In genomic region chr20:35768731-35769664, GRCh38 we compare ENCODE assay signal across 1 cellular context.
TF ChIP-seq lines count a peak whose summit lies in the region.

No MANE protein-coding gene starts in this region.

TF ChIP-seq in HepG2, 621 proteins besides CTCF, POLR2A, EP300 and RAD21 (continued from another document and continues in another):
- no peak; the same call in 1 of the 2 replicates for TF ChIP-seq ZNF281 (CRISPR knock-in tag; IDR thresholded peaks at IDR 0.05; ENCODE audit: borderline replicate concordance)
- no peak for TF ChIP-seq ZNF704 (CRISPR knock-in tag; IDR thresholded peaks at IDR 0.05; ENCODE audit: borderline replicate concordance)
- peak; percentile 49; the same call in 1 of the 2 replicates for TF ChIP-seq DNMT3B (CRISPR knock-in tag; conservative IDR thresholded peaks at IDR 0.05)
- TF ChIP-seq SALL1 (CRISPR knock-in tag; IDR thresholded peaks at IDR 0.05): peak; percentile 79
- TF ChIP-seq ZBTB7B (CRISPR knock-in tag; IDR thresholded peaks at IDR 0.05): no peak
- no peak for TF ChIP-seq ZNF224 (CRISPR knock-in tag; IDR thresholded peaks at IDR 0.05)
- peak; percentile 87 for TF ChIP-seq CEBPG (CRISPR knock-in tag; IDR thresholded peaks at IDR 0.05)
- no peak for TF ChIP-seq ZBTB40 (IDR thresholded peaks at IDR 0.05)
- no peak for TF ChIP-seq ZBTB40 (CRISPR knock-in tag; IDR thresholded peaks at IDR 0.05)
- TF ChIP-seq HDAC1 (CRISPR knock-in tag; IDR thresholded peaks at IDR 0.05): no peak
- TF ChIP-seq HNRNPK (IDR thresholded peaks at IDR 0.05; ENCODE audit: low read depth, low read length, poor library complexity, severe bottlenecking): no peak
- no peak for TF ChIP-seq CCDC6 (CRISPR knock-in tag; IDR thresholded peaks at IDR 0.05)
- no peak for TF ChIP-seq NAIF1 (CRISPR knock-in tag; IDR thresholded peaks at IDR 0.05; ENCODE audit: borderline replicate concordance)
- TF ChIP-seq HNRNPH1 (optimal IDR thresholded peaks at IDR 0.05; ENCODE audit: low read depth, low read length): no peak
- TF ChIP-seq ZNF800 (CRISPR knock-in tag; IDR thresholded peaks at IDR 0.05): no peak
- no peak for TF ChIP-seq THRA (CRISPR knock-in tag; IDR thresholded peaks at IDR 0.05; ENCODE audit: borderline replicate concordance)
- no peak for TF ChIP-seq KDM3A (CRISPR knock-in tag; IDR thresholded peaks at IDR 0.05; ENCODE audit: low read depth)
- no peak for TF ChIP-seq TEAD2 (CRISPR knock-in tag; IDR thresholded peaks at IDR 0.05)
- no peak for TF ChIP-seq HOXD1 (CRISPR knock-in tag; IDR thresholded peaks at IDR 0.05)
- no peak for TF ChIP-seq ZNF589 (CRISPR knock-in tag; conservative IDR thresholded peaks at IDR 0.05)
- TF ChIP-seq ZNF512B (CRISPR knock-in tag; IDR thresholded peaks at IDR 0.05; ENCODE audit: borderline replicate concordance): no peak
- TF ChIP-seq SUZ12 (IDR thresholded peaks at IDR 0.05; ENCODE audit: low read depth, low read length): no peak
- TF ChIP-seq PAF1 (CRISPR knock-in tag; IDR thresholded peaks at IDR 0.05): no peak
- peak; percentile 54; the same call in 1 of the 2 replicates for TF ChIP-seq ZSCAN12 (CRISPR knock-in tag; IDR thresholded peaks at IDR 0.05)
- TF ChIP-seq ZNF274 (CRISPR knock-in tag; IDR thresholded peaks at IDR 0.05): no peak
- TF ChIP-seq ZSCAN22 (CRISPR knock-in tag; IDR thresholded peaks at IDR 0.05): no peak
- TF ChIP-seq TMF1 (CRISPR knock-in tag; IDR thresholded peaks at IDR 0.05; ENCODE audit: low read depth): no peak
- TF ChIP-seq ZBTB38 (CRISPR knock-in tag; IDR thresholded peaks at IDR 0.05): 0 out of 2 replicates have a peak, but pooled peaks have one; percentile 42
- no peak for TF ChIP-seq GABPB1 (CRISPR knock-in tag; IDR thresholded peaks at IDR 0.05)
- TF ChIP-seq HOXA3 (CRISPR knock-in tag; IDR thresholded peaks at IDR 0.05): peak; percentile 62
- TF ChIP-seq ZNF616 (CRISPR knock-in tag; IDR thresholded peaks at IDR 0.05; ENCODE audit: low read depth): no peak
- no peak for TF ChIP-seq GATA4 (IDR thresholded peaks at IDR 0.05; ENCODE audit: borderline replicate concordance, low read depth)
- TF ChIP-seq DR1 (CRISPR knock-in tag; IDR thresholded peaks at IDR 0.05): no peak
- TF ChIP-seq GTF2F1 (IDR thresholded peaks at IDR 0.05; ENCODE audit: low read length): no peak
- no peak for TF ChIP-seq CENPT (CRISPR knock-in tag; IDR thresholded peaks at IDR 0.05; ENCODE audit: low read depth)
- no peak; the same call in 1 of the 2 replicates for TF ChIP-seq ETV5 (CRISPR knock-in tag; IDR thresholded peaks at IDR 0.05; ENCODE audit: borderline replicate concordance)
- no peak for TF ChIP-seq HHEX (CRISPR knock-in tag; IDR thresholded peaks at IDR 0.05)
- TF ChIP-seq ZNF30 (CRISPR knock-in tag; IDR thresholded peaks at IDR 0.05): no peak
- TF ChIP-seq ZMYM3 (CRISPR knock-in tag; IDR thresholded peaks at IDR 0.05): 0 out of 2 replicates have a peak, but pooled peaks have one; percentile 33
- peak; percentile 55; the same call in 1 of the 2 replicates for TF ChIP-seq GATAD1 (CRISPR knock-in tag; IDR thresholded peaks at IDR 0.05)
- TF ChIP-seq ZNF317 (CRISPR knock-in tag; IDR thresholded peaks at IDR 0.05): no peak; the same call in 1 of the 2 replicates
- TF ChIP-seq CREBL2 (CRISPR knock-in tag; IDR thresholded peaks at IDR 0.05; ENCODE audit: borderline replicate concordance): no peak
- TF ChIP-seq USF2 (IDR thresholded peaks at IDR 0.05; ENCODE audit: low read depth, low read length): peak; percentile 76
- peak; percentile 61; the same call in 1 of the 2 replicates for TF ChIP-seq USF2 (CRISPR knock-in tag; IDR thresholded peaks at IDR 0.05; ENCODE audit: borderline replicate concordance)
